29 cellular contexts compared by ENCODE assay signal in the genomic region with DNA sequence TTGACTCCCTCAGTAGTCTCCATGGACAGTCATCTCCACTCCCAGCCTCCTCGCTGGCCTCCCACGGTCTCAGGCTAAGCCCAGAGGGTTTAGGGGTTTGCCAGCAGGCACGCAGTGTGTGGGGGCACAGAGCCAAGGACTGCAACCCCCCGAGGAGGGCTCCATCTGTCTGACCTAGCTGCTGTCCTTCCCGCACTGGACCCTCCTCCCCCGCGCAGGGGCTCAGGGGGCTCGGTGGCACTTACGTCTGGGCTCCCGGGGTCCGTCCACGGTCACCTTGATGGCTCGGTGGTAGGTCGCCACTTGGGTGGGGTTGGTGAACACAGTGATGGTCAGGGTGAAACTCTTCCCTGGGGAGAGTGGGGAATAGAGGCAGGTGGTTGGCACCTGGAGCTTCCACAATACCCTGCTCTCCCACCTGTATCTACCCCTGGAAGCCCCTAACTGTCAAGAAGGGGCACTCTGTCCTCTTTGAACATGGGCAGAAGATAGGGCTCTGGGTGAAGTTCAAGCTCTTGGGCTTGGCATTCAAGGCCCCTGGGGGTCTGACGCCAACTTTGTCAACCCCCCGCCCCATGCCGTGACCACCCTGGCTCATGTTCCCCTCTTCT. TPM values are rescaled to one million over a fixed set of nuclear protein-coding genes. Genes with fewer than 3 reads are reported as not detected.
DNase-seq lines count a peak whose midpoint lies in the region; ATAC-seq, FAIRE-seq and TF ChIP-seq lines count a peak whose summit lies in the region.
"Had no signal": no experiment of that assay in that cellular context is flagged by ENCODE, and none has a peak within 500 bp of the region (broad histone marks: within the 10 kb centered on the region; RNA-seq: fewer than 3 reads in every experiment).

No MANE protein-coding gene starts in this region.

- CTCF ChIA-PET in HepG2 (lab: Yijun Ruan, JAX; ENCODE audit: low intra/inter-chr PET ratio, low total read pairs): no interaction called here

- no peak for TF ChIP-seq EP300 in HepG2 (IDR thresholded peaks at IDR 0.05; ENCODE audit: low read depth in 2 of 2, low read length in 2 of 2)
- no peak for TF ChIP-seq EP300 in HepG2 (CRISPR knock-in tag; IDR thresholded peaks at IDR 0.05; ENCODE audit: borderline replicate concordance)

- H3K27me3 Mint-ChIP-seq in activated naive CD4-positive, alpha-beta T cell treated with anti-CD3 and anti-CD28 coated beads, Interleukin-2, amount 50 U/mL, for 24 hours: no peaks in the 10 kb centered on the region
- H3K27me3 Mint-ChIP-seq in T-helper 17 cell (no peaks in the 10 kb centered on the region), astrocyte (ENCODE audit: low read depth, unreplicated experiment) (peaks cover 34% of the 10 kb centered on the region)

- peaks cover 8% of the 10 kb centered on the region for H3K36me3 Mint-ChIP-seq in activated naive CD4-positive, alpha-beta T cell treated with anti-CD3 and anti-CD28 coated beads, Interleukin-2, amount 50 U/mL, for 24 hours
- peaks cover 11% of the 10 kb centered on the region for H3K36me3 Mint-ChIP-seq in T-helper 17 cell (ENCODE audit: low read depth)
- peaks cover 2% of the 10 kb centered on the region for H3K36me3 Mint-ChIP-seq in astrocyte (ENCODE audit: low read depth, unreplicated experiment)
- H3K36me3 Mint-ChIP-seq: brain had no signal

- H3K4me1 ChIP-seq in astrocyte (ENCODE audit: insufficient read depth, low read length): peaks cover 10% of the 10 kb centered on the region
- no peaks in the 10 kb centered on the region for H3K4me1 ChIP-seq in osteoblast (ENCODE audit: insufficient read depth, low read length)
- H3K4me1 ChIP-seq in HepG2 (ENCODE audit: insufficient read depth, low read length): peaks cover 35% of the 10 kb centered on the region

- H3K9ac ChIP-seq in astrocyte (ENCODE audit: low read length): no peak overlapping the region
- H3K9ac ChIP-seq in HepG2 (ENCODE audit: insufficient read depth, low read depth, low read length): no peak overlapping the region
- H3K9ac ChIP-seq: BLaER1 treated with 17β-estradiol and CSF1 and Interleukin-3, amounts not matched to agents 10 nM and 100 nM had no signal

- intact Hi-C loops in HepG2 (cut with micrococcal nuclease; ENCODE audit: unreplicated experiment): no loop called here

- H3K4me2 ChIP-seq in astrocyte (ENCODE audit: low read length) (no peak overlapping the region), osteoblast (ENCODE audit: insufficient read depth, low read length) (no peak overlapping the region), HepG2 (ENCODE audit: low read depth, low read length) (no peak overlapping the region)
- H3K4me2 ChIP-seq: BLaER1 treated with 17β-estradiol and CSF1 and Interleukin-3, amounts not matched to agents 10 nM and 100 nM; smooth muscle cell had no signal

- H3K4me3 ChIP-seq in astrocyte (ENCODE audit: insufficient read depth, low read depth, low read length) (no peak overlapping the region), osteoblast (ENCODE audit: insufficient read depth, low read length) (no peak overlapping the region), HepG2 (replicated peaks in 1 of 3; ENCODE audit: insufficient read depth in 1 of 3, low read depth in 2 of 3, low read length in 3 of 3) (no peak overlapping the region)
- H3K4me3 ChIP-seq: BLaER1 treated with 17β-estradiol and CSF1 and Interleukin-3, amounts not matched to agents 10 nM and 100 nM; smooth muscle cell had no signal

- BruUV-seq in HepG2 (replicated peaks; lab: Mats Ljungman, UMichigan): no TSS peak

- no peak overlapping the region for H3K27ac ChIP-seq in astrocyte (ENCODE audit: low read depth, low read length)
- H3K27ac ChIP-seq in osteoblast (ENCODE audit: low read depth, low read length): no peak overlapping the region
- no peak overlapping the region for H3K27ac ChIP-seq in HepG2 (ENCODE audit: extremely low read length, insufficient read depth, low read length)
- H3K27ac ChIP-seq: BLaER1 treated with 17β-estradiol and CSF1 and Interleukin-3, amounts not matched to agents 10 nM and 100 nM; tibial artery had no signal

- no peak for FAIRE-seq in astrocyte (lab: Jason Lieb, UNC)
- FAIRE-seq in HepG2 (lab: Jason Lieb, UNC): no peak
- FAIRE-seq: D721Med had no signal

- POLR2A ChIA-PET in HepG2 (lab: Yijun Ruan, JAX): no interaction called here

- TF ChIP-seq POLR2A in HepG2 (IDR thresholded peaks at IDR 0.05; ENCODE audit: insufficient read depth in 1 of 2, low read depth in 2 of 2, low read length in 2 of 2): no peak

- TF ChIP-seq CTCF in astrocyte (IDR thresholded peaks at IDR 0.05; ENCODE audit: insufficient read depth, low read depth, low read length): no peak
- TF ChIP-seq CTCF in osteoblast (IDR thresholded peaks at IDR 0.05; ENCODE audit: extremely low read depth, low read depth, low read length): no peak
- no peak for TF ChIP-seq CTCF in HepG2 (CRISPR knock-in tag; IDR thresholded peaks at IDR 0.05)

- in situ Hi-C loops in HepG2 (cut with HindIII; ENCODE audit: extremely low pct_ligation_motif_present, low pct_unique_long_range_greater_than_20kb): no loop called here

- H3K36me3 ChIP-seq in astrocyte (ENCODE audit: insufficient read depth, low read length): no peaks in the 10 kb centered on the region
- H3K36me3 ChIP-seq in osteoblast (ENCODE audit: insufficient read depth, low read length): peaks cover 4% of the 10 kb centered on the region
- no peaks in the 10 kb centered on the region for H3K36me3 ChIP-seq in HepG2 (replicated peaks in 1 of 2; ENCODE audit: control insufficient read depth in 1 of 2, insufficient read depth in 2 of 2, low read length in 2 of 2)
- H3K36me3 ChIP-seq: BLaER1 treated with 17β-estradiol and CSF1 and Interleukin-3, amounts not matched to agents 10 nM and 100 nM had no signal

- H2AFZ ChIP-seq in astrocyte (ENCODE audit: low read depth, low read length) (no peak overlapping the region), osteoblast (ENCODE audit: low read length) (no peak overlapping the region), HepG2 (ENCODE audit: low read length) (no peak overlapping the region)

- peak overlapping the region; percentile 55 for H3K27ac Mint-ChIP-seq in activated naive CD4-positive, alpha-beta T cell treated with anti-CD3 and anti-CD28 coated beads, Interleukin-2, amount 50 U/mL, for 24 hours
- H3K27ac Mint-ChIP-seq in T-helper 17 cell (peak overlapping the region; percentile 100), astrocyte (ENCODE audit: unreplicated experiment) (peak overlapping the region; percentile 41)
- H3K27ac Mint-ChIP-seq: brain; T-helper 1 cell treated with Interleukin-12 subunit alpha and Interleukin-12 subunit beta and Interleukin-4 antibody, amounts not matched to agents 30 μg/mL and 1 μg/mL, for 36 hours had no signal

- H3K9me3 ChIP-seq in T-helper 17 cell (ENCODE audit: control insufficient read depth, low read length, poor library complexity, severe bottlenecking) (no peaks in the 10 kb centered on the region), astrocyte (ENCODE audit: insufficient read depth, low read depth, low read length) (no peaks in the 10 kb centered on the region), osteoblast (ENCODE audit: low read depth, low read length) (no peaks in the 10 kb centered on the region), HepG2 (ENCODE audit: low read length) (no peaks in the 10 kb centered on the region)
- H3K9me3 ChIP-seq: BLaER1 treated with 17β-estradiol and CSF1 and Interleukin-3, amounts not matched to agents 10 nM and 100 nM; heart right ventricle; tibial artery had no signal

- ATAC-seq in T-helper 17 cell: no peak
- ATAC-seq in HG03108 (IDR thresholded peaks at IDR 0.05; ENCODE audit: unreplicated experiment): no peak
- no peak for ATAC-seq in HepG2
- ATAC-seq: HCT116, heart right ventricle, left cardiac atrium had no signal

- no peak for TF ChIP-seq RAD21 in HepG2 (CRISPR knock-in tag; IDR thresholded peaks at IDR 0.05)

- H3K4me3 Mint-ChIP-seq in activated naive CD4-positive, alpha-beta T cell treated with anti-CD3 and anti-CD28 coated beads, Interleukin-2, amount 50 U/mL, for 24 hours: peak overlapping the region; percentile 15
- H3K4me3 Mint-ChIP-seq in T-helper 17 cell (peak overlapping the region; percentile 45), astrocyte (ENCODE audit: unreplicated experiment) (no peak overlapping the region)
- H3K4me3 Mint-ChIP-seq: brain; T-helper 1 cell treated with Interleukin-12 subunit alpha and Interleukin-12 subunit beta and Interleukin-4 antibody, amounts not matched to agents 30 μg/mL and 1 μg/mL, for 36 hours had no signal

- H3K9me3 Mint-ChIP-seq in activated naive CD4-positive, alpha-beta T cell treated with anti-CD3 and anti-CD28 coated beads, Interleukin-2, amount 50 U/mL, for 24 hours: no peaks in the 10 kb centered on the region
- H3K9me3 Mint-ChIP-seq in astrocyte (ENCODE audit: unreplicated experiment): no peaks in the 10 kb centered on the region
- H3K9me3 Mint-ChIP-seq: brain; T-helper 1 cell treated with Interleukin-12 subunit alpha and Interleukin-12 subunit beta and Interleukin-4 antibody, amounts not matched to agents 30 μg/mL and 1 μg/mL, for 36 hours had no signal

- H3K27me3 ChIP-seq in astrocyte (ENCODE audit: insufficient read depth, low read length) (peaks cover 12% of the 10 kb centered on the region), osteoblast (ENCODE audit: insufficient read depth, low read length) (no peaks in the 10 kb centered on the region), HepG2 (ENCODE audit: control insufficient read depth in 1 of 2, insufficient read depth in 2 of 2, low read length in 2 of 2) (peaks cover 7 to 24% of the 10 kb centered on the region in 2 experiments; a peak in 4 of 5 replicates)
- H3K27me3 ChIP-seq: tibial artery had no signal

- no peak for DNase-seq in activated naive CD4-positive, alpha-beta T cell treated with Interleukin-2 at 50 U/mL for 16 hours
- DNase-seq in T-helper 17 cell: no peak
- DNase-seq in astrocyte (ENCODE audit: low read depth): no peak
- peak; percentile 91 for DNase-seq in osteoblast (ENCODE audit: insufficient read length, low spot score, missing footprints)
- DNase-seq in HepG2 (ENCODE audit: low spot score): no peak
- DNase-seq in pons (ENCODE audit: low spot score): no peak
- DNase-seq: ACHN; activated CD4-positive, alpha-beta T cell treated with anti-CD3 and anti-CD28 coated beads, Interleukin-2, amount 50 U/mL, for 1 hour; activated T-cell treated with anti-CD3 and anti-CD28 coated beads for 4 hours; effector CD4-positive, alpha-beta T cell; erythroblast; foreskin fibroblast; heart right ventricle; left cardiac atrium; mammary epithelial cell; NCI-H1092 treated with DMSO at 0.1 percent for 48 hours; NCI-H2029; NCI-H2227 treated with DMSO at 0.1 percent for 48 hours; NCI-H69; retina; tibial artery had no signal

- peaks cover 67% of the 10 kb centered on the region for H3K4me1 Mint-ChIP-seq in activated naive CD4-positive, alpha-beta T cell treated with anti-CD3 and anti-CD28 coated beads, Interleukin-2, amount 50 U/mL, for 24 hours
- H3K4me1 Mint-ChIP-seq in T-helper 17 cell (peaks cover 57% of the 10 kb centered on the region), astrocyte (ENCODE audit: low read depth, unreplicated experiment) (no peaks in the 10 kb centered on the region)

- H4K20me1 ChIP-seq in astrocyte (ENCODE audit: insufficient read depth, low read length) (no peaks in the 10 kb centered on the region), osteoblast (ENCODE audit: insufficient read depth, low read length) (no peaks in the 10 kb centered on the region), HepG2 (ENCODE audit: insufficient read depth, low read length) (no peaks in the 10 kb centered on the region)

- H3K79me2 ChIP-seq in astrocyte (ENCODE audit: insufficient read depth, low read length): no peaks in the 10 kb centered on the region
- no peaks in the 10 kb centered on the region for H3K79me2 ChIP-seq in osteoblast (ENCODE audit: insufficient read depth, low read length)
- no peaks in the 10 kb centered on the region for H3K79me2 ChIP-seq in HepG2 (ENCODE audit: insufficient read depth, low read length)

- 78% methylated on average over 12 of the region's 17 CpGs for WGBS in HepG2 (ENCODE audit: low lambda C conversion rate)

RNA-seq across cellular contexts. Expression of gene RUNX3, which starts 11.0 kb away (rescaled TPM):
- total RNA-seq in T-helper 17 cell (100 to 1,000 TPM; 186 to 243 TPM), astrocyte (2.1 and 2.5 TPM in 2 replicates), osteoblast (1.8 and 3.6 TPM in 2 replicates), HepG2 (2016; rRNA removed; fragmentation: Illumina TruSeq; extraction: Trizol) (0.04 TPM in 1 of 2 replicates, not detected in the other)
- not detected in 2 replicates for total RNA-seq in HepG2 (2016; cell fraction: cytosol; rRNA removed; fragmentation: Illumina TruSeq; extraction: Trizol; ENCODE audit: low read depth)
- total RNA-seq in HepG2 (2016; cell fraction: insoluble cytoplasmic fraction; rRNA removed; fragmentation: Illumina TruSeq; extraction: Trizol): 0.04 and 0.06 TPM in 2 replicates
- 0.07 TPM in 1 of 2 replicates, not detected in the other for total RNA-seq in HepG2 (2016; cell fraction: membrane; rRNA removed; fragmentation: Illumina TruSeq; extraction: Trizol)
- total RNA-seq in HepG2 (2016; cell fraction: nucleus; rRNA removed; fragmentation: Illumina TruSeq; extraction: Trizol): not detected in 2 replicates
- polyA plus RNA-seq in HepG2 (2011; rRNA removed): 0.17 and 0.22 TPM in 2 replicates
- 0.12 and 0.21 TPM in 2 replicates for polyA plus RNA-seq in HepG2 (2011; cell fraction: cytosol; rRNA removed)
- 0.26 and 0.35 TPM in 2 replicates for polyA plus RNA-seq in HepG2 (2011; cell fraction: nucleus; rRNA removed)
- polyA plus RNA-seq in HepG2 (2012): 0.67 and 0.68 TPM in 2 replicates
- 0.07 TPM in 1 of 2 replicates, not detected in the other for polyA plus RNA-seq in HepG2 (2016; cell fraction: cytosol; fragmentation: Illumina TruSeq; extraction: Trizol; ENCODE audit: low read depth)
- 0.05 and 0.15 TPM in 2 replicates for polyA plus RNA-seq in HepG2 (2016; cell fraction: insoluble cytoplasmic fraction; fragmentation: Illumina TruSeq; extraction: Trizol; ENCODE audit: low read depth)
- polyA plus RNA-seq in HepG2 (2016; cell fraction: membrane; fragmentation: Illumina TruSeq; extraction: Trizol; ENCODE audit: low read depth): 0.09 and 0.14 TPM in 2 replicates
- polyA plus RNA-seq in HepG2 (2016; cell fraction: nucleus; fragmentation: Illumina TruSeq; extraction: Trizol; ENCODE audit: insufficient read depth, low read depth): 0.19 TPM in 1 of 2 replicates, not detected in the other
- 0.74 TPM in 1 of 2 replicates, not detected in the other for polyA minus RNA-seq in HepG2 (2011; rRNA and poly(A)+ RNA removed; ENCODE audit: low replicate concordance)
- 0.18 and 0.89 TPM in 2 replicates for polyA minus RNA-seq in HepG2 (2011; cell fraction: cytosol; rRNA and poly(A)+ RNA removed)
- polyA minus RNA-seq in HepG2 (2011; cell fraction: nucleus; rRNA and poly(A)+ RNA removed): 0.12 TPM in 1 of 2 replicates, not detected in the other

Comparison
In these comparisons a context has a peak if more than half of its experiments do, and no peak if none do; other contexts are left out.
1. H3K27ac Mint-ChIP-seq: peak in every context shown above with its lines; median percentile 100 in T-helper 17 cell; 55 in activated naive CD4-positive, alpha-beta T cell treated with anti-CD3 and anti-CD28 coated beads, Interleukin-2, amount 50 U/mL, for 24 hours; 41 in astrocyte.
2. RNA of gene RUNX3, which starts 11.0 kb away (total RNA-seq): 186 to 243 TPM in T-helper 17 cell; 1.8 to 3.6 TPM in osteoblast, 2.1 to 2.5 TPM in astrocyte and 0.04 to 0.07 TPM in HepG2; every median in the first group is over 10 times any median in the second.